7 cellular contexts compared by ENCODE assay signal in the genomic region with DNA sequence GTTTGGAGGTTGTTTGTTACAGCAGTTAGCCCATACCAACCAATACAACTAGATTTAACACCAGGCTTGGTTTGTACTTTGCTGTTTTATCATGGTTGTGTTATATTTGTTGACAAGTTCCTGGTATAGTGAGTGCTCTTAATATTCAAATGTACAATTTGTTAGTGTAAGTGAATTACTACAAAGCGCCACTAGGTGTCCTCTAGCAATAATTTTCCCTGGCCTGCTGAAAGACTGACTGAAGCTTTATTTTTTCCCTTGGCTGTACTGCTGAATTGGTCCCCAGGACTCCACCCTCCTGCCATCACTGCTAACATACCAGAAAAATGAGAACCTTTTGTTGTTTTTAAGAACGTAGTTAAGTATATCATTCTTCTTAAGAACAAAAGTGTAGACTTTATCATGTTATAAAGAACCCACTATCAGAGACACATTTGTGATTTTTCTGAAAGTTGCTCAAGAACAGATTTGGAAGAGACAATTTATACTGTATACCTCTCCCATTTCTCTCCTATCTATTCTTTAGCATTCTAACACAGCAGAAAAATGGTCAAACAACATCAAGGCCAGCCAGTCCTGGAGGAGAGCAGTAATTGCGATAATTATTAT.
A peak's percentile ranks its signal among the peaks of the same experiment; 100 is the strongest.
DNase-seq lines count a peak whose midpoint lies in the region; FAIRE-seq and TF ChIP-seq lines count a peak whose summit lies in the region.

No MANE protein-coding gene starts in this region.

- no peaks in the 10 kb centered on the region for H3K27me3 Mint-ChIP-seq in mesothelial cell of epicardium (ENCODE audit: low read depth)

- DNase-seq in GM20000 (ENCODE audit: low spot score) = peak; percentile 14
- peak; percentile 41 for DNase-seq in HS-27A (ENCODE audit: low read depth)
- peak; percentile 76 for DNase-seq in OCI-M1 (lab: John Stamatoyannopoulos, UW)
- DNase-seq in dedifferentiated amniotic fluid mesenchymal stem cell (ENCODE audit: extremely low spot score) = peak; percentile 68
- no peak for DNase-seq in mesothelial cell of epicardium (ENCODE audit: low spot score in 2 of 2, unreplicated experiment in 2 of 2)
- DNase-seq in lower leg skin (ENCODE audit: low spot score in 2 of 2) = no peak

- peaks cover 3% of the 10 kb centered on the region for H3K9me3 Mint-ChIP-seq in mesothelial cell of epicardium

- H3K4me3 ChIP-seq in lower leg skin (ENCODE audit: low read depth, poor library complexity, severe bottlenecking) = no peak overlapping the region

- no peak overlapping the region for H3K4me3 Mint-ChIP-seq in mesothelial cell of epicardium

- no peak for TF ChIP-seq CTCF in GM20000 (IDR thresholded peaks at IDR 0.05; ENCODE audit: extremely low read depth, missing control alignments)
- peak; percentile 91 for TF ChIP-seq CTCF in mesothelial cell of epicardium (IDR thresholded peaks at IDR 0.05; ENCODE audit: unreplicated experiment)
- TF ChIP-seq CTCF in lower leg skin (IDR thresholded peaks at IDR 0.05) = no peak

- peak; percentile 80 for FAIRE-seq in G401.6 (lab: Jason Lieb, UNC)

- H3K27ac Mint-ChIP-seq in mesothelial cell of epicardium = no peak overlapping the region

- H3K36me3 Mint-ChIP-seq in mesothelial cell of epicardium = no peaks in the 10 kb centered on the region

- no peak for TF ChIP-seq POLR2A in lower leg skin (IDR thresholded peaks at IDR 0.05)

- H3K4me1 Mint-ChIP-seq in mesothelial cell of epicardium = peaks cover 20% of the 10 kb centered on the region

- intact Hi-C loops in lower leg skin (cut with DNase I; ENCODE audit: low total_unique reads) = no loop called here

- WGBS in lower leg skin, 2 donors = 33 to 34% methylated on average over 3 of the region's 3 CpGs

Comparison
In these comparisons a context has a peak if more than half of its experiments do, and no peak if none do; other contexts are left out.
1. DNase-seq: peak in GM20000 (single experiment), HS-27A (single experiment), OCI-M1 (single experiment) and dedifferentiated amniotic fluid mesenchymal stem cell (single experiment); none in mesothelial cell of epicardium (0 of 2) and lower leg skin (0 of 2).